ENCODE assay signal across 1 cellular context in the genomic region with DNA sequence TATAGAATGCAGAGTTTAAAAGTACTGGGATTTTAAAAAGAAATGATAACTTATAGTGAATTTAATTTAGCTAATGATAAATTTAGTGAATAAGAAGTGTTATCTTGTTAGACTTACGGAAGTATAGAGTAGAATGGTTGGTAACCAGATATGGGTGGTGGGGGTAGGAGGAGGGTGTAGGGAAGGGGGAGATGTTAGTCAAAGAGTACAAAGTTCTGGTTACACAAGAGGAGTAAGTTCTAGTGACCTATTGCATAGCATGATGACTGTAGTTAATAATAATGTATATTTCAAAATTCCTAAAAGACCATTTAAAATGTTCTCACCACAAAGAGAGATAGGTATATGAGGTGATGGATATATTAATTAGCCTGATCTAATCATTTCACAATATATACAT.
TF ChIP-seq lines count a peak whose summit lies in the region.

No MANE protein-coding gene starts in this region.

TF ChIP-seq in HepG2, 621 proteins besides CTCF, POLR2A, EP300 and RAD21 (continued from another document and continues in another):
- TF ChIP-seq TMF1 (CRISPR knock-in tag; IDR thresholded peaks at IDR 0.05; ENCODE audit: low read depth), result no peak
- TF ChIP-seq SAP130 (CRISPR knock-in tag; IDR thresholded peaks at IDR 0.05; ENCODE audit: low read depth), result peak; percentile 79
- TF ChIP-seq HDAC2 (CRISPR knock-in tag; IDR thresholded peaks at IDR 0.05), result peak; percentile 54
- TF ChIP-seq ZMYM3 (CRISPR knock-in tag; IDR thresholded peaks at IDR 0.05), result no peak
- TF ChIP-seq ZNF792 (CRISPR knock-in tag; IDR thresholded peaks at IDR 0.05), result peak; percentile 72; the same call in 1 of the 2 replicates
- TF ChIP-seq U2AF1 (optimal IDR thresholded peaks at IDR 0.05; ENCODE audit: low read depth, low read length), result no peak
- TF ChIP-seq, protein P1, sequence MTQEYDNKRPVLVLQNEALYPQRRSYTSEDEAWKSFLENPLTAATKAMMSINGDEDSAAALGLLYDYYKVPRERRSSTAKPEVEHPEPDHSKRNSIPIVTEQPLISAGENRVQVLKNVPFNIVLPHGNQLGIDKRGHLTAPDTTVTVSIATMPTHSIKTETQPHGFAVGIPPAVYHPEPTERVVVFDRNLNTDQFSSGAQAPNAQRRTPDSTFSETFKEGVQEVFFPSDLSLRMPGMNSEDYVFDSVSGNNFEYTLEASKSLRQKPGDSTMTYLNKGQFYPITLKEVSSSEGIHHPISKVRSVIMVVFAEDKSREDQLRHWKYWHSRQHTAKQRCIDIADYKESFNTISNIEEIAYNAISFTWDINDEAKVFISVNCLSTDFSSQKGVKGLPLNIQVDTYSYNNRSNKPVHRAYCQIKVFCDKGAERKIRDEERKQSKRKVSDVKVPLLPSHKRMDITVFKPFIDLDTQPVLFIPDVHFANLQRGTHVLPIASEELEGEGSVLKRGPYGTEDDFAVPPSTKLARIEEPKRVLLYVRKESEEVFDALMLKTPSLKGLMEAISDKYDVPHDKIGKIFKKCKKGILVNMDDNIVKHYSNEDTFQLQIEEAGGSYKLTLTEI (CRISPR knock-in tag; conservative IDR thresholded peaks at IDR 0.05), result no peak
- TF ChIP-seq ZNF136 (CRISPR knock-in tag; IDR thresholded peaks at IDR 0.05; ENCODE audit: low read depth), result no peak
- TF ChIP-seq FOXA1 (IDR thresholded peaks at IDR 0.05), result no peak
- peak; percentile 41; the same call in 1 of the 2 replicates for TF ChIP-seq FOXA1 (CRISPR knock-in tag; IDR thresholded peaks at IDR 0.05)
- TF ChIP-seq, protein P2, sequence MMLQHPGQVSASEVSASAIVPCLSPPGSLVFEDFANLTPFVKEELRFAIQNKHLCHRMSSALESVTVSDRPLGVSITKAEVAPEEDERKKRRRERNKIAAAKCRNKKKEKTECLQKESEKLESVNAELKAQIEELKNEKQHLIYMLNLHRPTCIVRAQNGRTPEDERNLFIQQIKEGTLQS (CRISPR knock-in tag; IDR thresholded peaks at IDR 0.05), result peak; percentile 68; the same call in 1 of the 2 replicates
- TF ChIP-seq ATM (IDR thresholded peaks at IDR 0.05; ENCODE audit: borderline replicate concordance), result peak; percentile 86; the same call in 1 of the 2 replicates
- no peak for TF ChIP-seq ZNF350 (CRISPR knock-in tag; IDR thresholded peaks at IDR 0.05; ENCODE audit: borderline replicate concordance, low read depth)
- TF ChIP-seq, protein P3, sequence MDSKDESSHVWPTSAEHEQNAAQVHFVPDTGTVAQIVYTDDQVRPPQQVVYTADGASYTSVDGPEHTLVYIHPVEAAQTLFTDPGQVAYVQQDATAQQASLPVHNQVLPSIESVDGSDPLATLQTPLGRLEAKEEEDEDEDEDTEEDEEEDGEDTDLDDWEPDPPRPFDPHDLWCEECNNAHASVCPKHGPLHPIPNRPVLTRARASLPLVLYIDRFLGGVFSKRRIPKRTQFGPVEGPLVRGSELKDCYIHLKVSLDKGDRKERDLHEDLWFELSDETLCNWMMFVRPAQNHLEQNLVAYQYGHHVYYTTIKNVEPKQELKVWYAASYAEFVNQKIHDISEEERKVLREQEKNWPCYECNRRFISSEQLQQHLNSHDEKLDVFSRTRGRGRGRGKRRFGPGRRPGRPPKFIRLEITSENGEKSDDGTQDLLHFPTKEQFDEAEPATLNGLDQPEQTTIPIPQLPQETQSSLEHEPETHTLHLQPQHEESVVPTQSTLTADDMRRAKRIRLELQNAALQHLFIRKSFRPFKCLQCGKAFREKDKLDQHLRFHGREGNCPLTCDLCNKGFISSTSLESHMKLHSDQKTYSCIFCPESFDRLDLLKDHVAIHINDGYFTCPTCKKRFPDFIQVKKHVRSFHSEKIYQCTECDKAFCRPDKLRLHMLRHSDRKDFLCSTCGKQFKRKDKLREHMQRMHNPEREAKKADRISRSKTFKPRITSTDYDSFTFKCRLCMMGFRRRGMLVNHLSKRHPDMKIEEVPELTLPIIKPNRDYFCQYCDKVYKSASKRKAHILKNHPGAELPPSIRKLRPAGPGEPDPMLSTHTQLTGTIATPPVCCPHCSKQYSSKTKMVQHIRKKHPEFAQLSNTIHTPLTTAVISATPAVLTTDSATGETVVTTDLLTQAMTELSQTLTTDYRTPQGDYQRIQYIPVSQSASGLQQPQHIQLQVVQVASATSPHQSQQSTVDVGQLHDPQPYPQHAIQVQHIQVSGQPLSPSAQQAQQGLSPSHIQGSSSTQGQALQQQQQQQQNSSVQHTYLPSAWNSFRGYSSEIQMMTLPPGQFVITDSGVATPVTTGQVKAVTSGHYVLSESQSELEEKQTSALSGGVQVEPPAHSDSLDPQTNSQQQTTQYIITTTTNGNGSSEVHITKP (CRISPR knock-in tag; IDR thresholded peaks at IDR 0.05; ENCODE audit: low read depth), result no peak
- TF ChIP-seq, protein P4, sequence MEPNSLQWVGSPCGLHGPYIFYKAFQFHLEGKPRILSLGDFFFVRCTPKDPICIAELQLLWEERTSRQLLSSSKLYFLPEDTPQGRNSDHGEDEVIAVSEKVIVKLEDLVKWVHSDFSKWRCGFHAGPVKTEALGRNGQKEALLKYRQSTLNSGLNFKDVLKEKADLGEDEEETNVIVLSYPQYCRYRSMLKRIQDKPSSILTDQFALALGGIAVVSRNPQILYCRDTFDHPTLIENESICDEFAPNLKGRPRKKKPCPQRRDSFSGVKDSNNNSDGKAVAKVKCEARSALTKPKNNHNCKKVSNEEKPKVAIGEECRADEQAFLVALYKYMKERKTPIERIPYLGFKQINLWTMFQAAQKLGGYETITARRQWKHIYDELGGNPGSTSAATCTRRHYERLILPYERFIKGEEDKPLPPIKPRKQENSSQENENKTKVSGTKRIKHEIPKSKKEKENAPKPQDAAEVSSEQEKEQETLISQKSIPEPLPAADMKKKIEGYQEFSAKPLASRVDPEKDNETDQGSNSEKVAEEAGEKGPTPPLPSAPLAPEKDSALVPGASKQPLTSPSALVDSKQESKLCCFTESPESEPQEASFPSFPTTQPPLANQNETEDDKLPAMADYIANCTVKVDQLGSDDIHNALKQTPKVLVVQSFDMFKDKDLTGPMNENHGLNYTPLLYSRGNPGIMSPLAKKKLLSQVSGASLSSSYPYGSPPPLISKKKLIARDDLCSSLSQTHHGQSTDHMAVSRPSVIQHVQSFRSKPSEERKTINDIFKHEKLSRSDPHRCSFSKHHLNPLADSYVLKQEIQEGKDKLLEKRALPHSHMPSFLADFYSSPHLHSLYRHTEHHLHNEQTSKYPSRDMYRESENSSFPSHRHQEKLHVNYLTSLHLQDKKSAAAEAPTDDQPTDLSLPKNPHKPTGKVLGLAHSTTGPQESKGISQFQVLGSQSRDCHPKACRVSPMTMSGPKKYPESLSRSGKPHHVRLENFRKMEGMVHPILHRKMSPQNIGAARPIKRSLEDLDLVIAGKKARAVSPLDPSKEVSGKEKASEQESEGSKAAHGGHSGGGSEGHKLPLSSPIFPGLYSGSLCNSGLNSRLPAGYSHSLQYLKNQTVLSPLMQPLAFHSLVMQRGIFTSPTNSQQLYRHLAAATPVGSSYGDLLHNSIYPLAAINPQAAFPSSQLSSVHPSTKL (CRISPR knock-in tag; IDR thresholded peaks at IDR 0.05), result peak; percentile 96
- TF ChIP-seq DPF2 (CRISPR knock-in tag; IDR thresholded peaks at IDR 0.05; ENCODE audit: borderline replicate concordance, low read depth), result peak; percentile 53; the same call in 1 of the 2 replicates
- TF ChIP-seq WIZ (CRISPR knock-in tag; IDR thresholded peaks at IDR 0.05), result no peak
- TF ChIP-seq, protein P5, sequence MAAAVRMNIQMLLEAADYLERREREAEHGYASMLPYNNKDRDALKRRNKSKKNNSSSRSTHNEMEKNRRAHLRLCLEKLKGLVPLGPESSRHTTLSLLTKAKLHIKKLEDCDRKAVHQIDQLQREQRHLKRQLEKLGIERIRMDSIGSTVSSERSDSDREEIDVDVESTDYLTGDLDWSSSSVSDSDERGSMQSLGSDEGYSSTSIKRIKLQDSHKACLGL (CRISPR knock-in tag; IDR thresholded peaks at IDR 0.05), result no peak
- no peak for TF ChIP-seq ATF7-NPFF (CRISPR knock-in tag; IDR thresholded peaks at IDR 0.05; ENCODE audit: low read depth)
- TF ChIP-seq, protein P6, sequence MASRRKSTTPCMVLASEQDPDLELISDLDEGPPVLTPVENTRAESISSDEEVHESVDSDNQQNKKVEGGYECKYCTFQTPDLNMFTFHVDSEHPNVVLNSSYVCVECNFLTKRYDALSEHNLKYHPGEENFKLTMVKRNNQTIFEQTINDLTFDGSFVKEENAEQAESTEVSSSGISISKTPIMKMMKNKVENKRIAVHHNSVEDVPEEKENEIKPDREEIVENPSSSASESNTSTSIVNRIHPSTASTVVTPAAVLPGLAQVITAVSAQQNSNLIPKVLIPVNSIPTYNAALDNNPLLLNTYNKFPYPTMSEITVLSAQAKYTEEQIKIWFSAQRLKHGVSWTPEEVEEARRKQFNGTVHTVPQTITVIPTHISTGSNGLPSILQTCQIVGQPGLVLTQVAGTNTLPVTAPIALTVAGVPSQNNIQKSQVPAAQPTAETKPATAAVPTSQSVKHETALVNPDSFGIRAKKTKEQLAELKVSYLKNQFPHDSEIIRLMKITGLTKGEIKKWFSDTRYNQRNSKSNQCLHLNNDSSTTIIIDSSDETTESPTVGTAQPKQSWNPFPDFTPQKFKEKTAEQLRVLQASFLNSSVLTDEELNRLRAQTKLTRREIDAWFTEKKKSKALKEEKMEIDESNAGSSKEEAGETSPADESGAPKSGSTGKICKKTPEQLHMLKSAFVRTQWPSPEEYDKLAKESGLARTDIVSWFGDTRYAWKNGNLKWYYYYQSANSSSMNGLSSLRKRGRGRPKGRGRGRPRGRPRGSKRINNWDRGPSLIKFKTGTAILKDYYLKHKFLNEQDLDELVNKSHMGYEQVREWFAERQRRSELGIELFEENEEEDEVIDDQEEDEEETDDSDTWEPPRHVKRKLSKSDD (CRISPR knock-in tag; IDR thresholded peaks at IDR 0.05; ENCODE audit: low read depth), result no peak
- TF ChIP-seq ELF3 (CRISPR knock-in tag; IDR thresholded peaks at IDR 0.05), result peak; percentile 92
- TF ChIP-seq ZMAT3 (CRISPR knock-in tag; conservative IDR thresholded peaks at IDR 0.05), result no peak
- no peak for TF ChIP-seq HDAC1 (CRISPR knock-in tag; IDR thresholded peaks at IDR 0.05)
- TF ChIP-seq GFI1 (CRISPR knock-in tag; IDR thresholded peaks at IDR 0.05; ENCODE audit: borderline replicate concordance), result no peak; the same call in 1 of the 2 replicates
- TF ChIP-seq, protein P7, sequence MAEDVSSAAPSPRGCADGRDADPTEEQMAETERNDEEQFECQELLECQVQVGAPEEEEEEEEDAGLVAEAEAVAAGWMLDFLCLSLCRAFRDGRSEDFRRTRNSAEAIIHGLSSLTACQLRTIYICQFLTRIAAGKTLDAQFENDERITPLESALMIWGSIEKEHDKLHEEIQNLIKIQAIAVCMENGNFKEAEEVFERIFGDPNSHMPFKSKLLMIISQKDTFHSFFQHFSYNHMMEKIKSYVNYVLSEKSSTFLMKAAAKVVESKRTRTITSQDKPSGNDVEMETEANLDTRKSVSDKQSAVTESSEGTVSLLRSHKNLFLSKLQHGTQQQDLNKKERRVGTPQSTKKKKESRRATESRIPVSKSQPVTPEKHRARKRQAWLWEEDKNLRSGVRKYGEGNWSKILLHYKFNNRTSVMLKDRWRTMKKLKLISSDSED (CRISPR knock-in tag; IDR thresholded peaks at IDR 0.05), result no peak
- TF ChIP-seq SOX13 (IDR thresholded peaks at IDR 0.05), result no peak
- peak in 1 of 2 experiments; percentile 84; a peak in 2 of 4 replicates for TF ChIP-seq SOX13 (CRISPR knock-in tag; conservative IDR thresholded peaks at IDR 0.05 in 1 of 2, IDR thresholded peaks at IDR 0.05 in 1 of 2)
- TF ChIP-seq TOE1 (CRISPR knock-in tag; IDR thresholded peaks at IDR 0.05), result no peak
- TF ChIP-seq, protein P8, sequence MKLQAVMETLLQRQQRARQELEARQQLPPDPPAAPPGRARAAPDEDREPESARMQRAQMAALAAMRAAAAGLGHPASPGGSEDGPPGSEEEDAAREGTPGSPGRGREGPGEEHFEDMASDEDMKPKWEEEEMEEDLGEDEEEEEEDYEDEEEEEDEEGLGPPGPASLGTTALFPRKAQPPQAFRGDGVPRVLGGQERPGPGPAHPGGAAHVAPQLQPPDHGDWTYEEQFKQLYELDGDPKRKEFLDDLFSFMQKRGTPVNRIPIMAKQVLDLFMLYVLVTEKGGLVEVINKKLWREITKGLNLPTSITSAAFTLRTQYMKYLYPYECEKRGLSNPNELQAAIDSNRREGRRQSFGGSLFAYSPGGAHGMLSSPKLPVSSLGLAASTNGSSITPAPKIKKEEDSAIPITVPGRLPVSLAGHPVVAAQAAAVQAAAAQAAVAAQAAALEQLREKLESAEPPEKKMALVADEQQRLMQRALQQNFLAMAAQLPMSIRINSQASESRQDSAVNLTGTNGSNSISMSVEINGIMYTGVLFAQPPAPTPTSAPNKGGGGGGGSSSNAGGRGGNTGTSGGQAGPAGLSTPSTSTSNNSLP (IDR thresholded peaks at IDR 0.05; ENCODE audit: low read depth, low read length), result peak; percentile 85
- TF ChIP-seq AGO1 (IDR thresholded peaks at IDR 0.05; ENCODE audit: low read depth, low read length, poor library complexity, severe bottlenecking), result no peak
- peak; percentile 46; the same call in 1 of the 2 replicates for TF ChIP-seq SP5 (CRISPR knock-in tag; IDR thresholded peaks at IDR 0.05; ENCODE audit: borderline replicate concordance, low read depth)
- no peak for TF ChIP-seq ZNF317 (CRISPR knock-in tag; IDR thresholded peaks at IDR 0.05)
- peak; percentile 32; the same call in 1 of the 2 replicates for TF ChIP-seq ERF (CRISPR knock-in tag; IDR thresholded peaks at IDR 0.05)
- no peak; the same call in 1 of the 2 replicates for TF ChIP-seq ZNF12 (CRISPR knock-in tag; IDR thresholded peaks at IDR 0.05)
- TF ChIP-seq, protein P9, sequence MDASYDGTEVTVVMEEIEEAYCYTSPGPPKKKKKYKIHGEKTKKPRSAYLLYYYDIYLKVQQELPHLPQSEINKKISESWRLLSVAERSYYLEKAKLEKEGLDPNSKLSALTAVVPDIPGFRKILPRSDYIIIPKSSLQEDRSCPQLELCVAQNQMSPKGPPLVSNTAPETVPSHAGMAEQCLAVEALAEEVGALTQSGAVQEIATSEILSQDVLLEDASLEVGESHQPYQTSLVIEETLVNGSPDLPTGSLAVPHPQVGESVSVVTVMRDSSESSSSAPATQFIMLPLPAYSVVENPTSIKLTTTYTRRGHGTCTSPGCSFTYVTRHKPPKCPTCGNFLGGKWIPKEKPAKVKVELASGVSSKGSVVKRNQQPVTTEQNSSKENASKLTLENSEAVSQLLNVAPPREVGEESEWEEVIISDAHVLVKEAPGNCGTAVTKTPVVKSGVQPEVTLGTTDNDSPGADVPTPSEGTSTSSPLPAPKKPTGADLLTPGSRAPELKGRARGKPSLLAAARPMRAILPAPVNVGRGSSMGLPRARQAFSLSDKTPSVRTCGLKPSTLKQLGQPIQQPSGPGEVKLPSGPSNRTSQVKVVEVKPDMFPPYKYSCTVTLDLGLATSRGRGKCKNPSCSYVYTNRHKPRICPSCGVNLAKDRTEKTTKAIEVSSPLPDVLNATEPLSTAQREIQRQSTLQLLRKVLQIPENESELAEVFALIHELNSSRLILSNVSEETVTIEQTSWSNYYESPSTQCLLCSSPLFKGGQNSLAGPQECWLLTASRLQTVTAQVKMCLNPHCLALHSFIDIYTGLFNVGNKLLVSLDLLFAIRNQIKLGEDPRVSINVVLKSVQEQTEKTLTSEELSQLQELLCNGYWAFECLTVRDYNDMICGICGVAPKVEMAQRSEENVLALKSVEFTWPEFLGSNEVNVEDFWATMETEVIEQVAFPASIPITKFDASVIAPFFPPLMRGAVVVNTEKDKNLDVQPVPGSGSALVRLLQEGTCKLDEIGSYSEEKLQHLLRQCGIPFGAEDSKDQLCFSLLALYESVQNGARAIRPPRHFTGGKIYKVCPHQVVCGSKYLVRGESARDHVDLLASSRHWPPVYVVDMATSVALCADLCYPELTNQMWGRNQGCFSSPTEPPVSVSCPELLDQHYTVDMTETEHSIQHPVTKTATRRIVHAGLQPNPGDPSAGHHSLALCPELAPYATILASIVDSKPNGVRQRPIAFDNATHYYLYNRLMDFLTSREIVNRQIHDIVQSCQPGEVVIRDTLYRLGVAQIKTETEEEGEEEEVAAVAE (CRISPR knock-in tag; IDR thresholded peaks at IDR 0.05; ENCODE audit: borderline replicate concordance), result 0 out of 2 replicates have a peak, but pooled peaks have one; percentile 24
- TF ChIP-seq GATAD2A (CRISPR knock-in tag; IDR thresholded peaks at IDR 0.05), result peak; percentile 97
- TF ChIP-seq SP1 (IDR thresholded peaks at IDR 0.05), result no peak
- TF ChIP-seq SP1 (CRISPR knock-in tag; IDR thresholded peaks at IDR 0.05), result no peak
